Comparison of ENCODE assay signal across 20 cellular contexts in the genomic region with DNA sequence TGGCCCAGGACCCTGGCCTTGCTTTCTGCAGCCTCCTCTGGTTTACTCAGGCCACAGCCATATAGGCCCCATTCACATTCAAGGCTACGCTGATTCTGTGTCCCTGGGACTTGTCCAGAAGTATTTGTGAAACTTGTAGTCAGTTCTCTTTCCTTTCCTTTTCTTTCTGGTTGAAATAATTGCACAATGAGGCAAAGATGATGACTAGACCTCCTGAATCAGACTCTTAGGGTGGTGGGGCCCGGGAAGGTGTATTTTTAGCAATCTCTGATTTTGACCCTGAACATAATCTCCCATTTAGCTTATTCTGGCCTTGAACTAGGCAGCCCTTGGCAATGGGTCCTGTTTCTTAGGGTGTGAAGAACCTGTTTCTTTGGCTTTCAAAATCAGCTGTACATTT. TPM values are rescaled to one million over a fixed set of nuclear protein-coding genes. Genes with fewer than 3 reads are reported as not detected.
A peak's percentile ranks its signal among the peaks of the same experiment; 100 is the strongest.
DNase-seq lines count a peak whose midpoint lies in the region; ATAC-seq and TF ChIP-seq lines count a peak whose summit lies in the region.
"Had no signal": no experiment of that assay in that cellular context is flagged by ENCODE, and none has a peak within 500 bp of the region (broad histone marks: within the 10 kb centered on the region; RNA-seq: fewer than 3 reads in every experiment).

No MANE protein-coding gene starts in this region.

- no peak overlapping the region for H3K4me3 ChIP-seq in epithelial cell of esophagus (ENCODE audit: low read length)
- no peak overlapping the region for H3K4me3 ChIP-seq in uterus
- H3K4me3 ChIP-seq: spleen, upper lobe of right lung had no signal

- TF ChIP-seq CTCF in epithelial cell of esophagus (IDR thresholded peaks at IDR 0.05; ENCODE audit: insufficient read depth, low read depth, low read length, missing control alignments) (no peak), uterus (IDR thresholded peaks at IDR 0.05) (no peak)

- intact Hi-C loops in uterus (cut with DNase I; ENCODE audit: low total_unique reads): no loop called here

- no peaks in the 10 kb centered on the region for H3K4me1 ChIP-seq in uterus
- H3K4me1 ChIP-seq: spleen, upper lobe of right lung had no signal

- H3K27me3 ChIP-seq in uterus: no peaks in the 10 kb centered on the region
- H3K27me3 ChIP-seq: spleen, upper lobe of right lung had no signal

- ATAC-seq in HG02973 (IDR thresholded peaks at IDR 0.05; ENCODE audit: unreplicated experiment) (no peak), HG02642 (IDR thresholded peaks at IDR 0.05; ENCODE audit: poor library complexity, unreplicated experiment) (no peak)
- ATAC-seq: upper lobe of right lung had no signal

- peak; percentile 54 for DNase-seq in SIG-M5 treated with dmso at 0.1 percent for 504 hours (lab: John Stamatoyannopoulos, UW; ENCODE audit: unreplicated experiment)
- DNase-seq in SIG-M5 (lab: John Stamatoyannopoulos, UW): no peak
- DNase-seq in epithelial cell of esophagus (ENCODE audit: low read depth): peak; percentile 30
- DNase-seq in iris pigment epithelial cell (ENCODE audit: low read depth): peak; percentile 45
- no peak for DNase-seq in uterus
- DNase-seq in retina: no peak
- DNase-seq: 8988T; activated CD4-positive, alpha-beta memory T cell treated with anti-CD3 and anti-CD28 coated beads for 36 hours; amygdala; COR-L47; effector CD4-positive, alpha-beta T cell; HFFc6; MM.1S; NCI-H187; T-helper 2 cell; upper lobe of right lung had no signal

- TF ChIP-seq POLR2A in uterus (IDR thresholded peaks at IDR 0.05): no peak

- no peaks in the 10 kb centered on the region for H3K9me3 ChIP-seq in uterus
- H3K9me3 ChIP-seq: spleen, upper lobe of right lung had no signal

- H3K36me3 ChIP-seq in uterus: no peaks in the 10 kb centered on the region
- H3K36me3 ChIP-seq: spleen, upper lobe of right lung had no signal

- peak overlapping the region; percentile 54 to 76 for H3K27ac ChIP-seq in uterus
- H3K27ac ChIP-seq: spleen, upper lobe of right lung had no signal

RNA-seq across cellular contexts. Expression of gene STUM, which starts 39.9 kb away (rescaled TPM):
- 1 to 10 TPM in 3 of 4 donors, under 1 TPM in 1; 0.88 to 9.1 (median 2.2) TPM for total RNA-seq in uterus
- total RNA-seq: activated CD4-positive, alpha-beta memory T cell treated with anti-CD3 and anti-CD28 coated beads for 36 hours; HFFc6; natural killer cell treated with Interleukin-12 subunit alpha and Interleukin-12 subunit beta and Interleukin-15 and Interleukin-18, amount 100 ng/mL, for 72 hours had no signal

Comparison
In these comparisons a context has a peak if more than half of its experiments do, and no peak if none do; other contexts are left out.
1. DNase-seq: peak in SIG-M5 treated with dmso at 0.1 percent for 504 hours (single experiment), epithelial cell of esophagus (single experiment) and iris pigment epithelial cell (single experiment); none in SIG-M5 (single experiment), uterus (0 of 2) and retina (single experiment).